ENCODE assay signal across 15 cellular contexts in genomic region chr1:205961970-205962820, GRCh38. TPM values are rescaled to one million over a fixed set of nuclear protein-coding genes. Genes with fewer than 3 reads are reported as not detected.
DNase-seq lines count a peak whose midpoint lies in the region; ATAC-seq and TF ChIP-seq lines count a peak whose summit lies in the region.
"Had no signal": no experiment of that assay in that cellular context is flagged by ENCODE, and none has a peak within 500 bp of the region (broad histone marks: within the 10 kb centered on the region; RNA-seq: fewer than 3 reads in every experiment).

No MANE protein-coding gene starts in this region.

- POLR2A ChIA-PET in WTC11 (lab: Charles Lee): no interaction called here

- H3K4me3 ChIP-seq in right cardiac atrium (ENCODE audit: low read length) (no peak overlapping the region), left ventricle myocardium inferior (no peak overlapping the region), OCI-LY3 (ENCODE audit: low read length) (no peak overlapping the region)

- H3K4me3 Mint-ChIP-seq in T-helper 2 cell treated with Interferon-gamma antibody and Interleukin-4, amounts not matched to agents 5 μg/mL and 100 μg/mL, for 36 hours: no peak overlapping the region
- no peak overlapping the region for H3K4me3 Mint-ChIP-seq in WTC11
- H3K4me3 Mint-ChIP-seq: IgD-negative memory B cell had no signal

- H3K79me2 ChIP-seq in OCI-LY3 (ENCODE audit: low read length): no peaks in the 10 kb centered on the region

- H3K9me3 ChIP-seq in right cardiac atrium (ENCODE audit: control insufficient read depth, low read length) (no peaks in the 10 kb centered on the region), left ventricle myocardium inferior (replicated peaks) (no peaks in the 10 kb centered on the region), OCI-LY3 (ENCODE audit: insufficient read depth, low read length) (no peaks in the 10 kb centered on the region)

- TF ChIP-seq CTCF in left ventricle myocardium inferior (IDR thresholded peaks at IDR 0.05; ENCODE audit: borderline replicate concordance): no peak
- TF ChIP-seq CTCF in OCI-LY3 (IDR thresholded peaks at IDR 0.05; ENCODE audit: low read depth, low read length): no peak
- TF ChIP-seq CTCF in WTC11 (IDR thresholded peaks at IDR 0.05): no peak

- peaks cover 4% of the 10 kb centered on the region for H3K4me1 Mint-ChIP-seq in T-helper 2 cell treated with Interferon-gamma antibody and Interleukin-4, amounts not matched to agents 5 μg/mL and 100 μg/mL, for 36 hours (ENCODE audit: low read depth)
- peaks cover 9% of the 10 kb centered on the region for H3K4me1 Mint-ChIP-seq in WTC11
- H3K4me1 Mint-ChIP-seq: IgD-negative memory B cell had no signal

- H3K4me1 ChIP-seq in right cardiac atrium (ENCODE audit: control insufficient read depth, insufficient read depth, low read length): peaks cover 17% of the 10 kb centered on the region
- H3K4me1 ChIP-seq in left ventricle myocardium inferior: peaks cover 19% of the 10 kb centered on the region
- H3K4me1 ChIP-seq in OCI-LY3 (ENCODE audit: low read length): peaks cover 20% of the 10 kb centered on the region

- no peak overlapping the region for H2AFZ ChIP-seq in OCI-LY3 (ENCODE audit: low read depth, low read length)

- DNase-seq in right cardiac atrium: peak in 2 of 3 donors; percentile 30 to 31
- no peak for DNase-seq in left ventricle myocardium inferior
- DNase-seq in iris pigment epithelial cell (ENCODE audit: low read depth): peak; percentile 19
- no peak for DNase-seq in T-helper 2 cell treated with Interferon-gamma antibody and Interleukin-4, amounts not matched to agents 5 μg/mL and 100 μg/mL, for 36 hours (ENCODE audit: low spot score)
- DNase-seq in WTC11 (ENCODE audit: low spot score): no peak
- DNase-seq in OCI-M2 (lab: John Stamatoyannopoulos, UW; ENCODE audit: unreplicated experiment): no peak
- DNase-seq: central memory CD4-positive, alpha-beta T cell; foreskin melanocyte; NCI-H2227 treated with DMSO at 0.1 percent for 48 hours had no signal

- H3K9ac ChIP-seq in OCI-LY3 (ENCODE audit: low read length): no peak overlapping the region; the same call in 1 of the 2 replicates

- H3K36me3 Mint-ChIP-seq in T-helper 2 cell treated with Interferon-gamma antibody and Interleukin-4, amounts not matched to agents 5 μg/mL and 100 μg/mL, for 36 hours (ENCODE audit: low read depth): no peaks in the 10 kb centered on the region
- H3K36me3 Mint-ChIP-seq in WTC11: no peaks in the 10 kb centered on the region
- H3K36me3 Mint-ChIP-seq: IgD-negative memory B cell had no signal

- H3K27me3 Mint-ChIP-seq in T-helper 2 cell treated with Interferon-gamma antibody and Interleukin-4, amounts not matched to agents 5 μg/mL and 100 μg/mL, for 36 hours (ENCODE audit: low read depth): peaks cover 3% of the 10 kb centered on the region
- no peaks in the 10 kb centered on the region; the same call in 1 of the 2 replicates for H3K27me3 Mint-ChIP-seq in WTC11 (ENCODE audit: low read depth)

- H3K36me3 ChIP-seq in left ventricle myocardium inferior (no peaks in the 10 kb centered on the region), OCI-LY3 (replicated peaks; ENCODE audit: low read depth, low read length) (no peaks in the 10 kb centered on the region)

- ATAC-seq in right cardiac atrium (peak; percentile 26 to 48), WTC11 (no peak), GM21360 (IDR thresholded peaks at IDR 0.05; ENCODE audit: unreplicated experiment) (no peak)

- H3K9me3 Mint-ChIP-seq in T-helper 2 cell treated with Interferon-gamma antibody and Interleukin-4, amounts not matched to agents 5 μg/mL and 100 μg/mL, for 36 hours: no peaks in the 10 kb centered on the region
- no peaks in the 10 kb centered on the region for H3K9me3 Mint-ChIP-seq in WTC11
- H3K9me3 Mint-ChIP-seq: activated T-helper 2 cell treated with anti-CD3 and anti-CD28 coated beads, Interferon-gamma antibody, Interleukin-2, Interleukin-4, amounts not matched to agents 10 μg/mL and 5 μg/mL and 100 μg/mL, durations not matched to agents 14 hours and 24 hours and 36 hours; IgD-negative memory B cell had no signal

- 25% methylated on average over 9 of the region's 9 CpGs for WGBS in right cardiac atrium

- H3K27ac Mint-ChIP-seq in T-helper 2 cell treated with Interferon-gamma antibody and Interleukin-4, amounts not matched to agents 5 μg/mL and 100 μg/mL, for 36 hours: no peak overlapping the region
- no peak overlapping the region for H3K27ac Mint-ChIP-seq in WTC11
- H3K27ac Mint-ChIP-seq: IgD-negative memory B cell had no signal

- H3K27ac ChIP-seq in right cardiac atrium (ENCODE audit: low read length) (no peak overlapping the region), left ventricle myocardium inferior (replicated peaks) (no peak overlapping the region), OCI-LY3 (ENCODE audit: low read length) (no peak overlapping the region)

- no peaks in the 10 kb centered on the region for H3K27me3 ChIP-seq in right cardiac atrium (ENCODE audit: control insufficient read depth, insufficient read depth)
- peaks cover 5% of the 10 kb centered on the region for H3K27me3 ChIP-seq in left ventricle myocardium inferior (ENCODE audit: low read depth)
- H3K27me3 ChIP-seq in OCI-LY3 (ENCODE audit: low read depth, low read length): peaks cover 18% of the 10 kb centered on the region

- peak overlapping the region; percentile 33; the same call in 1 of the 2 replicates for H3K4me2 ChIP-seq in OCI-LY3 (ENCODE audit: low read length)

- H4K20me1 ChIP-seq in OCI-LY3 (ENCODE audit: insufficient read depth, low read length): no peaks in the 10 kb centered on the region

- intact Hi-C loops in right cardiac atrium (cut with DNase I) (loop anchor here in 1 of 4 donors (5.0 kb wide), 1 partner anchor 40 kb away; no protein-coding TSS in a partner anchor), left ventricle myocardium inferior (cut with micrococcal nuclease) (no loop called here)

- CTCF ChIA-PET in WTC11 (lab: Charles Lee): interaction anchor here (1.7 to 4.6 kb wide), 2 partner anchors 15 to 43 kb away, joined by 6 to 26 read pairs; no protein-coding TSS in a partner anchor

TF ChIP-seq in WTC11, 78 proteins besides CTCF, POLR2A, EP300 and RAD21 (continues in another document):
- no peak for TF ChIP-seq HMGA2 (CRISPR knock-in tag; IDR thresholded peaks at IDR 0.05)
- TF ChIP-seq USF1 (CRISPR knock-in tag; IDR thresholded peaks at IDR 0.05): no peak
- no peak for TF ChIP-seq OVOL2 (CRISPR knock-in tag; IDR thresholded peaks at IDR 0.05; ENCODE audit: borderline replicate concordance)
- TF ChIP-seq RELA (CRISPR knock-in tag; IDR thresholded peaks at IDR 0.05; ENCODE audit: borderline replicate concordance): no peak
- TF ChIP-seq IRF2 (CRISPR knock-in tag; IDR thresholded peaks at IDR 0.05; ENCODE audit: borderline replicate concordance, low read depth): no peak
- TF ChIP-seq CREM (CRISPR knock-in tag; IDR thresholded peaks at IDR 0.05): no peak
- TF ChIP-seq AFF4 (CRISPR knock-in tag; IDR thresholded peaks at IDR 0.05; ENCODE audit: borderline replicate concordance): no peak
- TF ChIP-seq TEAD4 (CRISPR knock-in tag; IDR thresholded peaks at IDR 0.05): no peak
- no peak for TF ChIP-seq NR3C1 (CRISPR knock-in tag; conservative IDR thresholded peaks at IDR 0.05; ENCODE audit: low read depth)
- no peak for TF ChIP-seq IRF1 (CRISPR knock-in tag; IDR thresholded peaks at IDR 0.05)
- no peak for TF ChIP-seq ETV6 (CRISPR knock-in tag; IDR thresholded peaks at IDR 0.05)
- no peak for TF ChIP-seq MYBL2 (CRISPR knock-in tag; IDR thresholded peaks at IDR 0.05)

RNA-seq across cellular contexts. Expression of gene SLC26A9, which starts 18.9 kb away (rescaled TPM):
- total RNA-seq in right cardiac atrium (10 to 100 TPM in 2 of 4 donors, 1 to 10 TPM in 2; 7.4 to 28.7 (median 16.0) TPM), left ventricle myocardium inferior (35.2 TPM), WTC11 (2021) (0.05 to 0.15 TPM in 2 of 3 replicates, not detected in the other)
- 12.6 TPM for polyA plus RNA-seq in right cardiac atrium
- total RNA-seq: activated T-helper 2 cell treated with anti-CD3 and anti-CD28 coated beads, Interferon-gamma antibody, Interleukin-2, Interleukin-4, amounts not matched to agents 10 μg/mL and 5 μg/mL and 100 μg/mL, durations not matched to agents 14 hours and 24 hours and 36 hours; lung microvascular endothelial cell; SK-MEL-5 had no signal
- polyA plus RNA-seq: IgD-negative memory B cell had no signal

RNA-seq across cellular contexts. Expression of gene RAB7B, which starts 41.0 kb away (rescaled TPM):
- total RNA-seq in right cardiac atrium (1 to 10 TPM; 1.6 to 6.0 (median 4.8) TPM), left ventricle myocardium inferior (1.4 TPM), WTC11 (2021) (not detected in 3 replicates)
- 2.8 TPM for polyA plus RNA-seq in right cardiac atrium
- total RNA-seq: activated T-helper 2 cell treated with anti-CD3 and anti-CD28 coated beads, Interferon-gamma antibody, Interleukin-2, Interleukin-4, amounts not matched to agents 10 μg/mL and 5 μg/mL and 100 μg/mL, durations not matched to agents 14 hours and 24 hours and 36 hours; lung microvascular endothelial cell had no signal
- polyA plus RNA-seq: IgD-negative memory B cell had no signal

Comparison
In these comparisons a context has a peak if more than half of its experiments do, and no peak if none do; other contexts are left out.
1. DNase-seq: peak in right cardiac atrium (2 of 3) and iris pigment epithelial cell (single experiment); none in left ventricle myocardium inferior (single experiment), T-helper 2 cell treated with Interferon-gamma antibody and Interleukin-4, amounts not matched to agents 5 μg/mL and 100 μg/mL, for 36 hours (single experiment), WTC11 (single experiment) and OCI-M2 (single experiment).
2. ATAC-seq: peak in right cardiac atrium (2 of 2); none in WTC11 (single experiment) and GM21360 (single experiment).